ENCODE assay signal across 19 cellular contexts in the genomic region with DNA sequence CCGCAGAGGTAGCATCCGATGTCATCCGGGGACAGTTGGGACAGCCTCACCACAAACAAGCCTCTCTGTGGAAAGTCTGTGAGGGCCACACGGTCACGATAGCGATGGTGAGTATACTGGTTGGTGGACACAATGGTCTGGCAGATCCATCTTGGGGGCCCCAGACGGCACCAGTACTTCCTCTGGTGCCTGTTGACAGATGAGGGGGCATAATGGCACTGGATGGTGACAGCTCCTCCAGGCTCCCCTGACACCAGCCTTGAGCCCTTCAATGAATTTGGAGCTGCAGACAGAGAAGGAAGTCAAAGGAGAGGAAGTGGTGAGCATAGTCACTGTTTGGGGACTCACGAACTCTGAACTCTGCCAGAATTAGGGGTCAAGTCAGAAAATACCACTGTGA. TPM values are rescaled to one million over a fixed set of nuclear protein-coding genes. Genes with fewer than 3 reads are reported as not detected.
A peak's percentile ranks its signal among the peaks of the same experiment; 100 is the strongest.
DNase-seq lines count a peak whose midpoint lies in the region; ATAC-seq lines count a peak whose summit lies in the region.
"Had no signal": no experiment of that assay in that cellular context is flagged by ENCODE, and none has a peak within 500 bp of the region (broad histone marks: within the 10 kb centered on the region; RNA-seq: fewer than 3 reads in every experiment).

No MANE protein-coding gene starts in this region.

- peaks cover 3% of the 10 kb centered on the region for H3K9me3 ChIP-seq in trophoblast cell (ENCODE audit: insufficient read depth, low read depth, low read length)
- no peaks in the 10 kb centered on the region for H3K9me3 ChIP-seq in SJCRH30 (replicated peaks)
- H3K9me3 ChIP-seq: A549, ascending aorta, SK-N-SH, transverse colon had no signal

- no peak for ATAC-seq in GM19023 (IDR thresholded peaks at IDR 0.05; ENCODE audit: unreplicated experiment)
- ATAC-seq: A549 had no signal

- POLR2A ChIA-PET in activated CD4-positive, alpha-beta memory T cell treated with anti-CD3 and anti-CD28 coated beads, Interleukin-2, amount 10 ng/mL, durations not matched to agents 7 days and 5 days (lab: Charles Lee), result interaction anchor here (1.2 kb wide), 1 partner anchor 359 kb away, joined by 4 read pairs; the partner anchor contains the start of gene CD55
- POLR2A ChIA-PET in activated CD4-positive, alpha-beta memory T cell treated with anti-CD3 and anti-CD28 coated beads for 36 hours (lab: Charles Lee), result no interaction called here

- no peak overlapping the region for H2BK5ac ChIP-seq in trophoblast cell (ENCODE audit: low read depth, low read length, poor library complexity)

- H4K91ac ChIP-seq in trophoblast cell (ENCODE audit: low read depth, low read length), result no peak overlapping the region

- CTCF ChIA-PET in activated CD4-positive, alpha-beta memory T cell treated with anti-CD3 and anti-CD28 coated beads, Interleukin-2, amount 10 ng/mL, durations not matched to agents 7 days and 5 days (lab: Charles Lee), result interaction anchor here (1.0 to 2.1 kb wide), 6 partner anchors 8 to 247 kb away, joined by 3 to 6 read pairs (median 5); no protein-coding TSS in a partner anchor
- CTCF ChIA-PET in activated CD4-positive, alpha-beta memory T cell treated with anti-CD3 and anti-CD28 coated beads for 36 hours (lab: Charles Lee), result interaction anchor here (1.5 to 1.7 kb wide), 2 partner anchors 19 to 22 kb away, joined by 3 to 4 read pairs; no protein-coding TSS in a partner anchor

- no peak overlapping the region for H3K4me3 ChIP-seq in Jurkat, Clone E6-1 (ENCODE audit: low read length)
- H3K4me3 ChIP-seq in trophoblast cell (ENCODE audit: low read depth, low read length) (no peak overlapping the region), SJCRH30 (no peak overlapping the region)
- H3K4me3 ChIP-seq: A549, ascending aorta, transverse colon had no signal

- no peaks in the 10 kb centered on the region for H3K9me3 Mint-ChIP-seq in activated CD4-positive, alpha-beta memory T cell treated with anti-CD3 and anti-CD28 coated beads, Interleukin-2, amount 10 ng/mL, durations not matched to agents 7 days and 5 days
- H3K9me3 Mint-ChIP-seq in activated CD4-positive, alpha-beta memory T cell treated with anti-CD3 and anti-CD28 coated beads for 36 hours, result no peaks in the 10 kb centered on the region
- H3K9me3 Mint-ChIP-seq in T-helper 2 cell treated with Interferon-gamma antibody and Interleukin-4, amounts not matched to agents 5 μg/mL and 100 μg/mL, for 36 hours, result no peaks in the 10 kb centered on the region
- H3K9me3 Mint-ChIP-seq: stimulated activated naive B cell treated with anti-CD40 and anti-IgM and Interleukin-4, amounts not matched to agents 10 μg/mL and 1 μg/mL and 100 μg/mL, for 72 hours had no signal

- H3K36me3 ChIP-seq in trophoblast cell (ENCODE audit: control insufficient read depth in 1 of 2, insufficient read depth in 2 of 2, low read length in 2 of 2) (no peaks in the 10 kb centered on the region), SJCRH30 (no peaks in the 10 kb centered on the region)
- H3K36me3 ChIP-seq: ascending aorta, transverse colon had no signal

- H3K23ac ChIP-seq in trophoblast cell (ENCODE audit: low read length), result no peak overlapping the region

- H3K9ac ChIP-seq in trophoblast cell (ENCODE audit: low read length), result no peak overlapping the region
- H3K9ac ChIP-seq: SK-N-SH had no signal

- no peak overlapping the region for H3K18ac ChIP-seq in trophoblast cell (ENCODE audit: low read length)

- no CpG with 5 or more reads among the region's 8 CpGs for WGBS in trophoblast cell (ENCODE audit: extremely low coverage, insufficient coverage, insufficient read length)

- H3K4me2 ChIP-seq in trophoblast cell (ENCODE audit: low read length), result no peak overlapping the region
- H3K4me2 ChIP-seq: A549, SK-N-SH had no signal

- H3K4ac ChIP-seq in trophoblast cell (ENCODE audit: low read depth, low read length), result no peak overlapping the region

- H2BK12ac ChIP-seq in trophoblast cell (ENCODE audit: low read length), result no peak overlapping the region

- peak overlapping the region; percentile 6 for H2BK120ac ChIP-seq in trophoblast cell (ENCODE audit: insufficient read depth, low read length, poor library complexity)

- H3K27me3 Mint-ChIP-seq in activated CD4-positive, alpha-beta memory T cell treated with anti-CD3 and anti-CD28 coated beads, Interleukin-2, amount 10 ng/mL, durations not matched to agents 7 days and 5 days, result no peaks in the 10 kb centered on the region
- H3K27me3 Mint-ChIP-seq in activated CD4-positive, alpha-beta memory T cell treated with anti-CD3 and anti-CD28 coated beads for 36 hours, result peaks cover under 1% of the 10 kb centered on the region
- no peaks in the 10 kb centered on the region for H3K27me3 Mint-ChIP-seq in T-helper 2 cell treated with Interferon-gamma antibody and Interleukin-4, amounts not matched to agents 5 μg/mL and 100 μg/mL, for 36 hours (ENCODE audit: low read depth)
- H3K27me3 Mint-ChIP-seq: stimulated activated naive B cell treated with anti-CD40 and anti-IgM and Interleukin-4, amounts not matched to agents 10 μg/mL and 1 μg/mL and 100 μg/mL, for 72 hours had no signal

- DNase-seq in activated CD4-positive, alpha-beta memory T cell treated with anti-CD3 and anti-CD28 coated beads, Interleukin-2, amount 10 ng/mL, durations not matched to agents 7 days and 5 days, result peak; percentile 23
- no peak for DNase-seq in activated CD4-positive, alpha-beta memory T cell treated with anti-CD3 and anti-CD28 coated beads for 36 hours
- DNase-seq in Jurkat, Clone E6-1 (ENCODE audit: low read depth, low spot score), result peak; percentile 12
- no peak for DNase-seq in T-helper 2 cell treated with Interferon-gamma antibody and Interleukin-4, amounts not matched to agents 5 μg/mL and 100 μg/mL, for 36 hours (ENCODE audit: low spot score)
- DNase-seq in trophoblast cell, result no peak
- DNase-seq in SJCRH30, result no peak
- DNase-seq in NCI-H1417 treated with DMSO at 0.1 percent for 48 hours (lab: John Stamatoyannopoulos, UW), result no peak
- DNase-seq: activated gamma-delta T cell; COR-L47; EL; hippocampal formation; kidney glomerular epithelial cell; NCI-H526; SK-N-SH; stimulated activated naive B cell treated with anti-CD40 and anti-IgM and Interleukin-4, amounts not matched to agents 10 μg/mL and 1 μg/mL and 100 μg/mL, for 72 hours; transverse colon had no signal

- H3K36me3 Mint-ChIP-seq in activated CD4-positive, alpha-beta memory T cell treated with anti-CD3 and anti-CD28 coated beads, Interleukin-2, amount 10 ng/mL, durations not matched to agents 7 days and 5 days (ENCODE audit: low read depth), result no peaks in the 10 kb centered on the region
- no peaks in the 10 kb centered on the region for H3K36me3 Mint-ChIP-seq in activated CD4-positive, alpha-beta memory T cell treated with anti-CD3 and anti-CD28 coated beads for 36 hours
- no peaks in the 10 kb centered on the region for H3K36me3 Mint-ChIP-seq in T-helper 2 cell treated with Interferon-gamma antibody and Interleukin-4, amounts not matched to agents 5 μg/mL and 100 μg/mL, for 36 hours (ENCODE audit: low read depth)
- H3K36me3 Mint-ChIP-seq: stimulated activated naive B cell treated with anti-CD40 and anti-IgM and Interleukin-4, amounts not matched to agents 10 μg/mL and 1 μg/mL and 100 μg/mL, for 72 hours had no signal

- H3K4me3 Mint-ChIP-seq in activated CD4-positive, alpha-beta memory T cell treated with anti-CD3 and anti-CD28 coated beads, Interleukin-2, amount 10 ng/mL, durations not matched to agents 7 days and 5 days, result no peak overlapping the region
- H3K4me3 Mint-ChIP-seq in activated CD4-positive, alpha-beta memory T cell treated with anti-CD3 and anti-CD28 coated beads for 36 hours, result no peak overlapping the region
- no peak overlapping the region for H3K4me3 Mint-ChIP-seq in T-helper 2 cell treated with Interferon-gamma antibody and Interleukin-4, amounts not matched to agents 5 μg/mL and 100 μg/mL, for 36 hours
- H3K4me3 Mint-ChIP-seq: stimulated activated naive B cell treated with anti-CD40 and anti-IgM and Interleukin-4, amounts not matched to agents 10 μg/mL and 1 μg/mL and 100 μg/mL, for 72 hours had no signal

- no peaks in the 10 kb centered on the region for H3K4me1 ChIP-seq in trophoblast cell (ENCODE audit: control insufficient read depth in 1 of 2, insufficient read depth in 2 of 2, low read length in 2 of 2)
- no peaks in the 10 kb centered on the region for H3K4me1 ChIP-seq in SJCRH30
- H3K4me1 ChIP-seq: A549, ascending aorta had no signal

- no peaks in the 10 kb centered on the region for H3K79me2 ChIP-seq in trophoblast cell (ENCODE audit: control insufficient read depth, insufficient read depth, low read length, poor library complexity)

- H3K27ac ChIP-seq in trophoblast cell (ENCODE audit: low read depth, low read length) (no peak overlapping the region), SJCRH30 (no peak overlapping the region)
- H3K27ac ChIP-seq: A549, ascending aorta had no signal

- intact Hi-C loops in activated CD4-positive, alpha-beta memory T cell treated with anti-CD3 and anti-CD28 coated beads for 36 hours (cut with micrococcal nuclease), result no loop called here

- H3K27me3 ChIP-seq in trophoblast cell (ENCODE audit: insufficient read depth, low read length) (no peaks in the 10 kb centered on the region), SJCRH30 (peaks cover 7% of the 10 kb centered on the region)
- H3K27me3 ChIP-seq: ascending aorta, transverse colon had no signal

- no peak overlapping the region for H3K14ac ChIP-seq in trophoblast cell (ENCODE audit: low read length)

- H4K12ac ChIP-seq in trophoblast cell (ENCODE audit: low read depth, low read length), result no peak overlapping the region

- no peak overlapping the region for H4K8ac ChIP-seq in trophoblast cell (ENCODE audit: low read depth, low read length)

- H2AK5ac ChIP-seq in trophoblast cell (ENCODE audit: low read length), result no peak overlapping the region

- H3K79me1 ChIP-seq in trophoblast cell (ENCODE audit: low read length), result no peaks in the 10 kb centered on the region

- no peak overlapping the region for H2AFZ ChIP-seq in trophoblast cell (ENCODE audit: insufficient read depth, low read length, poor library complexity)

- H3K27ac Mint-ChIP-seq in activated CD4-positive, alpha-beta memory T cell treated with anti-CD3 and anti-CD28 coated beads, Interleukin-2, amount 10 ng/mL, durations not matched to agents 7 days and 5 days, result peak overlapping the region; percentile 17
- H3K27ac Mint-ChIP-seq in activated CD4-positive, alpha-beta memory T cell treated with anti-CD3 and anti-CD28 coated beads for 36 hours, result no peak overlapping the region
- H3K27ac Mint-ChIP-seq in T-helper 2 cell treated with Interferon-gamma antibody and Interleukin-4, amounts not matched to agents 5 μg/mL and 100 μg/mL, for 36 hours, result peak overlapping the region; percentile 9
- H3K27ac Mint-ChIP-seq: stimulated activated naive B cell treated with anti-CD40 and anti-IgM and Interleukin-4, amounts not matched to agents 10 μg/mL and 1 μg/mL and 100 μg/mL, for 72 hours had no signal

- H3K4me1 Mint-ChIP-seq in activated CD4-positive, alpha-beta memory T cell treated with anti-CD3 and anti-CD28 coated beads, Interleukin-2, amount 10 ng/mL, durations not matched to agents 7 days and 5 days, result peaks cover 29% of the 10 kb centered on the region
- peaks cover 19% of the 10 kb centered on the region for H3K4me1 Mint-ChIP-seq in activated CD4-positive, alpha-beta memory T cell treated with anti-CD3 and anti-CD28 coated beads for 36 hours (ENCODE audit: low read depth)
- H3K4me1 Mint-ChIP-seq in T-helper 2 cell treated with Interferon-gamma antibody and Interleukin-4, amounts not matched to agents 5 μg/mL and 100 μg/mL, for 36 hours (ENCODE audit: low read depth), result peaks cover 22% of the 10 kb centered on the region

RNA-seq across cellular contexts. Expression of gene FCAMR, which starts 8.0 kb away (rescaled TPM):
- total RNA-seq in activated CD4-positive, alpha-beta memory T cell treated with anti-CD3 and anti-CD28 coated beads, Interleukin-2, amount 10 ng/mL, durations not matched to agents 7 days and 5 days, result not detected
- not detected for total RNA-seq in activated CD4-positive, alpha-beta memory T cell treated with anti-CD3 and anti-CD28 coated beads for 36 hours
- polyA plus RNA-seq in Jurkat, Clone E6-1 (2012; ENCODE audit: insufficient read depth, insufficient read length), result not detected
- 0.01 TPM in 1 of 2 replicates, not detected in the other for polyA plus RNA-seq in trophoblast cell (2013)
- total RNA-seq in SJCRH30 (2014; rRNA removed; shearing (Covaris generic)), result not detected in 2 replicates
- total RNA-seq: ascending aorta had no signal
- polyA plus RNA-seq: A549, SK-N-SH had no signal

RNA-seq across cellular contexts. Expression of gene PIGR, which starts 16.0 kb away (rescaled TPM):
- not detected for total RNA-seq in activated CD4-positive, alpha-beta memory T cell treated with anti-CD3 and anti-CD28 coated beads, Interleukin-2, amount 10 ng/mL, durations not matched to agents 7 days and 5 days
- under 1 TPM; 0.10 TPM for total RNA-seq in activated CD4-positive, alpha-beta memory T cell treated with anti-CD3 and anti-CD28 coated beads for 36 hours
- polyA plus RNA-seq in Jurkat, Clone E6-1 (2012; ENCODE audit: insufficient read depth, insufficient read length), result not detected
- not detected in 2 replicates for polyA plus RNA-seq in trophoblast cell (2013)
- total RNA-seq in SJCRH30 (2014; rRNA removed; shearing (Covaris generic)), result not detected in 2 replicates
- polyA plus RNA-seq: SK-N-SH had no signal

RNA-seq across cellular contexts. Expression of gene FCMR, which starts 40.5 kb away (rescaled TPM):
- total RNA-seq in activated CD4-positive, alpha-beta memory T cell treated with anti-CD3 and anti-CD28 coated beads, Interleukin-2, amount 10 ng/mL, durations not matched to agents 7 days and 5 days, result 100 to 1,000 TPM; 117 to 121 TPM
- total RNA-seq in activated CD4-positive, alpha-beta memory T cell treated with anti-CD3 and anti-CD28 coated beads for 36 hours, result 10 to 100 TPM; 65.7 to 73.0 TPM
- 18.5 TPM for polyA plus RNA-seq in Jurkat, Clone E6-1 (2012; ENCODE audit: insufficient read depth, insufficient read length)
- 0.07 and 0.19 TPM in 2 replicates for polyA plus RNA-seq in trophoblast cell (2013)
- total RNA-seq in SJCRH30 (2014; rRNA removed; shearing (Covaris generic)), result not detected in 2 replicates

Comparison
In these comparisons a context has a peak if more than half of its experiments do, and no peak if none do; other contexts are left out.
1. DNase-seq: peak in activated CD4-positive, alpha-beta memory T cell treated with anti-CD3 and anti-CD28 coated beads, Interleukin-2, amount 10 ng/mL, durations not matched to agents 7 days and 5 days (single experiment) and Jurkat, Clone E6-1 (single experiment); none in activated CD4-positive, alpha-beta memory T cell treated with anti-CD3 and anti-CD28 coated beads for 36 hours (single experiment), T-helper 2 cell treated with Interferon-gamma antibody and Interleukin-4, amounts not matched to agents 5 μg/mL and 100 μg/mL, for 36 hours (single experiment), trophoblast cell (0 of 2), SJCRH30 (0 of 2) and NCI-H1417 treated with DMSO at 0.1 percent for 48 hours (single experiment).
2. RNA of gene FCMR, which starts 40.5 kb away (total RNA-seq): 117 to 121 TPM in activated CD4-positive, alpha-beta memory T cell treated with anti-CD3 and anti-CD28 coated beads, Interleukin-2, amount 10 ng/mL, durations not matched to agents 7 days and 5 days and 65.7 to 73.0 TPM in activated CD4-positive, alpha-beta memory T cell treated with anti-CD3 and anti-CD28 coated beads for 36 hours; not detected in SJCRH30; every median in the first group is over 10 times any median in the second.